In genomic region chr7:91892821-91893340, GRCh38 we compare ENCODE assay signal across 15 cellular contexts. TPM values are rescaled to one million over a fixed set of nuclear protein-coding genes. Genes with fewer than 3 reads are reported as not detected.
DNase-seq lines count a peak whose midpoint lies in the region; ATAC-seq and TF ChIP-seq lines count a peak whose summit lies in the region.
"Had no signal": no experiment of that assay in that cellular context is flagged by ENCODE, and none has a peak within 500 bp of the region (broad histone marks: within the 10 kb centered on the region; RNA-seq: fewer than 3 reads in every experiment).

No MANE protein-coding gene starts in this region.

- no peak overlapping the region for H3K23ac ChIP-seq in mesenchymal stem cell (ENCODE audit: low read length in 2 of 2)

- peak overlapping the region in 1 of 2 experiments; percentile 52 for H2BK12ac ChIP-seq in mesenchymal stem cell (ENCODE audit: low read length in 2 of 2)

- H3K4me3 ChIP-seq in astrocyte of the spinal cord (ENCODE audit: low read depth, low read length): no peak overlapping the region
- no peak overlapping the region for H3K4me3 ChIP-seq in mesenchymal stem cell (ENCODE audit: insufficient read depth in 1 of 2, low read depth in 1 of 2, low read length in 2 of 2)
- H3K4me3 ChIP-seq in right cardiac atrium (ENCODE audit: low read length): no peak overlapping the region
- H3K4me3 ChIP-seq in coronary artery: no peak overlapping the region

- no peak overlapping the region for H3K27ac ChIP-seq in mesenchymal stem cell (ENCODE audit: low read length, poor library complexity, severe bottlenecking)
- H3K27ac ChIP-seq in right cardiac atrium (ENCODE audit: low read length): no peak overlapping the region
- no peak overlapping the region for H3K27ac ChIP-seq in coronary artery

- intact Hi-C loops in right cardiac atrium (cut with DNase I): no loop called here
- intact Hi-C loops in posterior cingulate gyrus (cut with DNase I): no loop called here

- no peaks in the 10 kb centered on the region for H3K36me3 ChIP-seq in mesenchymal stem cell (ENCODE audit: control insufficient read depth in 1 of 2, insufficient read depth in 2 of 2, low read depth in 1 of 2, low read length in 2 of 2)

- H2BK15ac ChIP-seq in mesenchymal stem cell (ENCODE audit: low read depth, poor library complexity, severe bottlenecking): no peak overlapping the region

- ATAC-seq in right cardiac atrium: no peak
- ATAC-seq: activated CD4-positive, alpha-beta T cell treated with anti-CD3 and anti-CD28 coated beads for 36 hours; natural killer cell had no signal

- H3K9me3 ChIP-seq in mesenchymal stem cell (ENCODE audit: control insufficient read depth, low read length) (no peaks in the 10 kb centered on the region), right cardiac atrium (ENCODE audit: control insufficient read depth, low read length) (no peaks in the 10 kb centered on the region)

- H2AFZ ChIP-seq in mesenchymal stem cell (ENCODE audit: low read depth, low read length): no peak overlapping the region

- H4K91ac ChIP-seq in mesenchymal stem cell (ENCODE audit: low read length): no peak overlapping the region

- H3K27me3 ChIP-seq in mesenchymal stem cell (ENCODE audit: control insufficient read depth in 1 of 2, insufficient read depth in 1 of 2, low read length in 2 of 2) (no peaks in the 10 kb centered on the region), right cardiac atrium (ENCODE audit: control insufficient read depth, insufficient read depth) (no peaks in the 10 kb centered on the region)

- in situ Hi-C loops in astrocyte of the spinal cord (cut with HindIII; ENCODE audit: low sequenced_read_pairs): no loop called here

- H2BK5ac ChIP-seq in mesenchymal stem cell (ENCODE audit: low read depth, low read length, poor library complexity, severe bottlenecking): no peak overlapping the region

- no peak overlapping the region for H3K4ac ChIP-seq in mesenchymal stem cell (ENCODE audit: low read depth in 1 of 2, low read length in 2 of 2)

- DNase-seq in DMS53 treated with DMSO at 0.1 percent for 48 hours (lab: John Stamatoyannopoulos, UW; ENCODE audit: unreplicated experiment) (peak; percentile 31), NCI-H1417 treated with DMSO at 0.1 percent for 48 hours (lab: John Stamatoyannopoulos, UW) (peak; percentile 35), astrocyte of the spinal cord (ENCODE audit: low read depth, low spot score) (peak; percentile 54), mesenchymal stem cell (peak; percentile 39), NCI-H1105 (lab: John Stamatoyannopoulos, UW) (no peak), right cardiac atrium (no peak), posterior cingulate gyrus (no peak), coronary artery (ENCODE audit: low spot score) (no peak)
- DNase-seq: activated CD4-positive, alpha-beta T cell treated with anti-CD3 and anti-CD28 coated beads for 36 hours; activated naive CD4-positive, alpha-beta T cell treated with anti-CD3 and anti-CD28 coated beads for 36 hours; effector memory CD4-positive, alpha-beta T cell; natural killer cell; NCI-H187 treated with DMSO at 0.1 percent for 48 hours; SHP77 treated with DMSO at 0.1 percent for 48 hours; stimulated activated naive CD4-positive, alpha-beta T cell treated with Interleukin-2 at 50 U/mL for 16 hours had no signal

- H3K9ac ChIP-seq in mesenchymal stem cell (ENCODE audit: low read length): peak overlapping the region; percentile 51

- H4K8ac ChIP-seq in mesenchymal stem cell (ENCODE audit: low read length): no peak overlapping the region

- H3K4me1 ChIP-seq in mesenchymal stem cell (ENCODE audit: control insufficient read depth, insufficient read depth, low read depth, low read length) (no peaks in the 10 kb centered on the region), right cardiac atrium (ENCODE audit: control insufficient read depth, insufficient read depth, low read length) (no peaks in the 10 kb centered on the region)

- no peak overlapping the region for H2AK5ac ChIP-seq in mesenchymal stem cell (ENCODE audit: low read length, severe bottlenecking)

- H3K79me1 ChIP-seq in mesenchymal stem cell (replicated peaks; ENCODE audit: low read length, poor library complexity, severe bottlenecking): no peaks in the 10 kb centered on the region

- WGBS in mesenchymal stem cell: 18% methylated on average over 1 of the region's 2 CpGs
- WGBS in right cardiac atrium: 51% methylated on average over 2 of the region's 2 CpGs

- TF ChIP-seq CTCF in astrocyte of the spinal cord (IDR thresholded peaks at IDR 0.05; ENCODE audit: low read depth, low read length) (no peak), coronary artery (IDR thresholded peaks at IDR 0.05) (no peak)

- H3K4me2 ChIP-seq in mesenchymal stem cell (ENCODE audit: low read length, poor library complexity, severe bottlenecking): no peak overlapping the region

- no peak overlapping the region for H3K14ac ChIP-seq in mesenchymal stem cell (ENCODE audit: low read length in 2 of 2)

- no peak overlapping the region for H3K18ac ChIP-seq in mesenchymal stem cell (ENCODE audit: low read depth in 1 of 2, low read length in 2 of 2)

- H2BK120ac ChIP-seq in mesenchymal stem cell (ENCODE audit: low read depth, low read length): no peak overlapping the region

RNA-seq across cellular contexts. Expression of gene MTERF1, which starts 12.4 kb away (rescaled TPM):
- 6.4 TPM for polyA plus RNA-seq in mesenchymal stem cell (2013, experiment 1 of 2)
- polyA plus RNA-seq in mesenchymal stem cell (2013, experiment 2 of 2): 7.8 TPM
- 1 to 10 TPM; 6.5 to 7.6 (median 7.1) TPM for total RNA-seq in right cardiac atrium
- polyA plus RNA-seq in right cardiac atrium: 5.7 TPM

RNA-seq across cellular contexts. Expression of gene AKAP9, which starts 47.8 kb away (rescaled TPM):
- 10.0 TPM for polyA plus RNA-seq in mesenchymal stem cell (2013, experiment 1 of 2)
- 9.1 TPM for polyA plus RNA-seq in mesenchymal stem cell (2013, experiment 2 of 2)
- 10 to 100 TPM; 33.9 to 47.4 (median 40.7) TPM for total RNA-seq in right cardiac atrium
- polyA plus RNA-seq in right cardiac atrium: 15.5 TPM

Comparison
In these comparisons a context has a peak if more than half of its experiments do, and no peak if none do; other contexts are left out.
1. DNase-seq: peak in DMS53 treated with DMSO at 0.1 percent for 48 hours (single experiment), NCI-H1417 treated with DMSO at 0.1 percent for 48 hours (single experiment), astrocyte of the spinal cord (single experiment) and mesenchymal stem cell (single experiment); none in NCI-H1105 (single experiment), right cardiac atrium (0 of 3), posterior cingulate gyrus (0 of 10) and coronary artery (single experiment).